In genomic region chr3:125582707-125583106, GRCh38 we compare ENCODE assay signal across 12 cellular contexts. TPM values are rescaled to one million over a fixed set of nuclear protein-coding genes. Genes with fewer than 3 reads are reported as not detected.
DNase-seq lines count a peak whose midpoint lies in the region; ATAC-seq and TF ChIP-seq lines count a peak whose summit lies in the region.
"Had no signal": no experiment of that assay in that cellular context is flagged by ENCODE, and none has a peak within 500 bp of the region (broad histone marks: within the 10 kb centered on the region; RNA-seq: fewer than 3 reads in every experiment).

No MANE protein-coding gene starts in this region.

- CTCF ChIA-PET in A673 (lab: Charles Lee), result no interaction called here

- H3K4me3 ChIP-seq in A673 (ENCODE audit: low read depth, low read length, poor library complexity, severe bottlenecking) (no peak overlapping the region), cardiac fibroblast (replicated peaks in 1 of 2; ENCODE audit: low read depth in 2 of 2, low read length in 2 of 2) (no peak overlapping the region)

- H3K27ac ChIP-seq in A673 (ENCODE audit: low read depth, low read length, poor library complexity, severe bottlenecking), result no peak overlapping the region
- H3K27ac ChIP-seq: epithelial cell of prostate had no signal

- intact Hi-C loops in A673 (cut with micrococcal nuclease; ENCODE audit: unreplicated experiment), result loop anchor here (10.0 kb wide), 1 partner anchor 428 kb away; no protein-coding TSS in a partner anchor

- H3K36me3 ChIP-seq in A673 (ENCODE audit: insufficient read depth, low read length, poor library complexity, severe bottlenecking), result peaks cover 6% of the 10 kb centered on the region

- BruUV-seq in A673 (replicated peaks; lab: Mats Ljungman, UMichigan), result no TSS peak

- DNase-seq in A673 (ENCODE audit: low spot score) (peak; percentile 12), ELR (ENCODE audit: low read depth) (peak; percentile 29), NAMALWA (ENCODE audit: low spot score) (peak; percentile 39), cardiac fibroblast (ENCODE audit: low read depth in 2 of 2) (peak; percentile 12 to 25), anterior cingulate cortex (lab: John Stamatoyannopoulos, UW) (no peak)
- DNase-seq: activated T-cell treated with anti-CD3 and anti-CD28 coated beads, Interleukin-2, amount 50 U/mL, for 1 hour; CD4-positive, alpha-beta memory T cell; NCI-H510A treated with DMSO at 0.1 percent for 48 hours had no signal

- H3K4me1 ChIP-seq in A673 (ENCODE audit: insufficient read depth, low read length, poor library complexity, severe bottlenecking), result peaks cover 16% of the 10 kb centered on the region

- no peaks in the 10 kb centered on the region for H3K9me3 ChIP-seq in A673 (ENCODE audit: low read depth, low read length, poor library complexity, severe bottlenecking)

- POLR2A ChIA-PET in A673 (lab: Charles Lee; ENCODE audit: low non-redundant PET), result no interaction called here

- ATAC-seq in GM21529 (IDR thresholded peaks at IDR 0.05; ENCODE audit: unreplicated experiment) (no peak), HG02678 (IDR thresholded peaks at IDR 0.05; ENCODE audit: unreplicated experiment) (no peak), HG02571 (IDR thresholded peaks at IDR 0.05; ENCODE audit: unreplicated experiment) (no peak)

- H3K27me3 ChIP-seq in A673 (replicated peaks; ENCODE audit: insufficient read depth, low read depth, low read length, poor library complexity), result no peaks in the 10 kb centered on the region

- TF ChIP-seq CTCF in A673 (conservative IDR thresholded peaks at IDR 0.05; ENCODE audit: low read depth, low read length), result peak; percentile 31; the same call in 1 of the 2 replicates
- TF ChIP-seq CTCF in cardiac fibroblast (IDR thresholded peaks at IDR 0.05; ENCODE audit: low read depth, low read length), result no peak

RNA-seq across cellular contexts. Expression of gene OSBPL11, which starts 12.6 kb away (rescaled TPM):
- total RNA-seq in A673 (2021), result 25.0 and 25.9 TPM in 2 replicates

Comparison
In these comparisons a context has a peak if more than half of its experiments do, and no peak if none do; other contexts are left out.
1. DNase-seq: peak in A673 (single experiment), ELR (single experiment), NAMALWA (single experiment) and cardiac fibroblast (2 of 2); none in anterior cingulate cortex (0 of 58).